In the genomic region with DNA sequence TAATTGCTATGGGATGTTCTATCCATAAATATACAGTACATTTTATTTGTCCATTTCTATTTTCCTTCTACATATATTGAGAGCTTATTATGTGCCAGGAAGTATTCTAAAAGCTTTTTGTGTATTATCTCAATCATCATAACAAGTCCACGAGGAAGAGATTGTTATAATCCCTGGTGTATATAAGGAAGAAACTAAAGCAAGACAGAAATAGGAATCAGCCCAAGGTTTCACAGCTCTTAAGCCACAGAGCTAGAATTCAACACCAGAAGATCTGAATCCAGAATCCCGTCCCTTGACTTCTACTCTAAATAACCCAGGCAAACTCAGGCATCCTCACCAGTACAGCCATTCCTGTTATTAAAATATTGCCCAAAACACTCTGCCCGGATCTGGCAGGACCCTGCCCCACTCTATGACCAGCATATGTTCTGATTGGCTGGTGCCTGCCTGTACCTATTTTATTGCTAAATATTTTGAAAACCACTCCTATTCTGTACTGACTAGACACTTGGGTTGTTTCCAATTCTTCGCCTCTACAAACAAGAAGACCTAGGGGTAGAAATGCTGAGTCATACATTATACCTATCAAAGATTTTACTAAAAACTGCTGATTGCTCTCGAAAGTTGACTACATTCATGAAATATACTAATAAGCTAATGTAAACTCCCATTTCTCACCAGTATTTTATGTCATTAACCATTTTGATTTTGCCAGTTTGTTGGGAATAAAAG, we compare ENCODE assay signal across 22 cellular contexts.
DNase-seq lines count a peak whose midpoint lies in the region; ATAC-seq, FAIRE-seq and TF ChIP-seq lines count a peak whose summit lies in the region.
"Had no signal": no experiment of that assay in that cellular context is flagged by ENCODE, and none has a peak within 500 bp of the region (broad histone marks: within the 10 kb centered on the region; RNA-seq: fewer than 3 reads in every experiment).

No MANE protein-coding gene starts in this region.

- POLR2A ChIA-PET in HCT116 (lab: Charles Lee) = no interaction called here
- POLR2A ChIA-PET in naive thymus-derived CD8-positive, alpha-beta T cell (lab: Charles Lee) = no interaction called here

- FAIRE-seq in keratinocyte (lab: Jason Lieb, UNC) = peak; percentile 13
- FAIRE-seq: D721Med had no signal

- peak; percentile 20; the same call in 1 of the 2 replicates for ATAC-seq in HCT116
- peak; percentile 83 for ATAC-seq in RWPE2 (ENCODE audit: low read depth)
- ATAC-seq in naive thymus-derived CD8-positive, alpha-beta T cell = no peak
- ATAC-seq: activated naive CD4-positive, alpha-beta T cell treated with anti-CD3 and anti-CD28 coated beads, Interleukin-2, amount 50 U/mL, for 72 hours; effector memory CD8-positive, alpha-beta T cell; stimulated activated naive CD8-positive, alpha-beta T cell treated with anti-CD3 and anti-CD28 coated beads, Interleukin-15, amount 100 ng/mL, for 72 hours had no signal

- intact Hi-C loops in HCT116 (cut with micrococcal nuclease) = loop anchor here (5.0 kb wide), 1 partner anchor 299 kb away; a partner anchor contains a TSS

- H3K9me1 ChIP-seq in keratinocyte (ENCODE audit: control insufficient read depth, extremely low read depth, insufficient read depth, low read length) = no peaks in the 10 kb centered on the region

- peaks cover 0 to 14% (median 6%) of the 10 kb centered on the region in 5 donors for H3K27me3 Mint-ChIP-seq in naive thymus-derived CD8-positive, alpha-beta T cell

- H3K27ac ChIP-seq in HCT116 (ENCODE audit: low read depth, low read length) = no peak overlapping the region
- H3K27ac ChIP-seq in RWPE2 (ENCODE audit: poor library complexity, severe bottlenecking) = peak overlapping the region; percentile 11
- H3K27ac ChIP-seq in keratinocyte (ENCODE audit: control insufficient read depth, insufficient read depth, low read length) = no peak overlapping the region
- H3K27ac ChIP-seq: HL-60, vagina had no signal

- dilution Hi-C loops in keratinocyte (cut with MboI; ENCODE audit: extremely low pct_ligation_motif_present, low sequenced_read_pairs) = no loop called here

- TF ChIP-seq RAD21 in HCT116 (IDR thresholded peaks at IDR 0.05; ENCODE audit: low read depth) = no peak

- DNase-seq in A172 (ENCODE audit: low spot score) (peak; percentile 21), HCT116 (ENCODE audit: low read depth, low spot score) (no peak), RWPE2 (ENCODE audit: low spot score) (no peak), keratinocyte (ENCODE audit: low read depth, low spot score) (no peak), epidermal melanocyte (ENCODE audit: insufficient read length, low spot score) (no peak), COLO829 (ENCODE audit: low spot score) (no peak)
- no peak for DNase-seq in naive thymus-derived CD8-positive, alpha-beta T cell
- no peak for DNase-seq in activated CD4-positive, alpha-beta T cell treated with anti-CD3 and anti-CD28 coated beads, Interleukin-2, amount 50 U/mL, for 4 hours
- DNase-seq: activated CD4-positive, CD25-positive, alpha-beta regulatory T cell treated with anti-CD3 and anti-CD28 coated beads, Interleukin-2, amount 50 U/mL, for 72 hours; activated CD8-positive, alpha-beta memory T cell treated with anti-CD3 and anti-CD28 coated beads, Interleukin-2, amount 50 U/mL, for 4 hours; effector memory CD8-positive, alpha-beta T cell; foreskin fibroblast; Karpas-422; NCI-H146; NCI-H774; stimulated activated naive CD8-positive, alpha-beta T cell treated with anti-CD3 and anti-CD28 coated beads, Interleukin-15, amount 100 ng/mL, for 72 hours had no signal

- TF ChIP-seq CTCF in HCT116 (IDR thresholded peaks at IDR 0.05 in 2 of 3, conservative IDR thresholded peaks at IDR 0.05 in 1 of 3; ENCODE audit: borderline replicate concordance in 1 of 3, insufficient read depth in 1 of 3, low read depth in 2 of 3, low read length in 2 of 3) (no peak), RWPE2 (IDR thresholded peaks at IDR 0.05; ENCODE audit: poor library complexity, severe bottlenecking) (no peak), keratinocyte (optimal IDR thresholded peaks at IDR 0.05 in 1 of 3, IDR thresholded peaks at IDR 0.05 in 1 of 3, conservative IDR thresholded peaks at IDR 0.05 in 1 of 3; ENCODE audit: extremely low read depth in 1 of 3, insufficient read depth in 2 of 3, low read length in 3 of 3) (no peak)

- TF ChIP-seq POLR2A in HCT116 (IDR thresholded peaks at IDR 0.05; ENCODE audit: borderline replicate concordance, extremely low read depth, insufficient read depth, insufficient read length) = no peak

- H3K4me1 ChIP-seq in HCT116 (ENCODE audit: control insufficient read depth in 1 of 2, insufficient read depth in 2 of 2, low read length in 2 of 2) = peaks cover 6 to 8% of the 10 kb centered on the region in 2 experiments; a peak in 2 of 4 replicates
- peaks cover 12% of the 10 kb centered on the region for H3K4me1 ChIP-seq in RWPE2 (ENCODE audit: insufficient read depth, poor library complexity, severe bottlenecking)
- peaks cover 14% of the 10 kb centered on the region for H3K4me1 ChIP-seq in keratinocyte (ENCODE audit: control insufficient read depth, extremely low read depth, insufficient read depth, low read length)
- H3K4me1 ChIP-seq: vagina had no signal

- peaks cover 2 to 16% (median 6%) of the 10 kb centered on the region in 9 donors for H3K9me3 Mint-ChIP-seq in naive thymus-derived CD8-positive, alpha-beta T cell
- H3K9me3 Mint-ChIP-seq: activated naive CD4-positive, alpha-beta T cell treated with anti-CD3 and anti-CD28 coated beads, Interleukin-2, amount 50 U/mL, for 72 hours; effector memory CD8-positive, alpha-beta T cell; stimulated activated naive CD8-positive, alpha-beta T cell treated with anti-CD3 and anti-CD28 coated beads, Interleukin-15, amount 100 ng/mL, for 72 hours had no signal

- BruUV-seq in HCT116 (replicated peaks; lab: Mats Ljungman, UMichigan) = no TSS peak

- no peaks in the 10 kb centered on the region for H3K4me1 Mint-ChIP-seq in naive thymus-derived CD8-positive, alpha-beta T cell
- H3K4me1 Mint-ChIP-seq: stimulated activated naive CD8-positive, alpha-beta T cell treated with anti-CD3 and anti-CD28 coated beads, Interleukin-15, amount 100 ng/mL, for 72 hours had no signal

- H3K9me2 ChIP-seq in HCT116 (ENCODE audit: insufficient read depth) = no peaks in the 10 kb centered on the region

- H3K36me3 ChIP-seq in HCT116 (ENCODE audit: control insufficient read depth in 1 of 2, insufficient read depth in 2 of 2, low read length in 2 of 2) (no peaks in the 10 kb centered on the region), RWPE2 (ENCODE audit: low read depth) (no peaks in the 10 kb centered on the region), keratinocyte (ENCODE audit: control insufficient read depth in 2 of 2, extremely low read depth in 1 of 2, insufficient read depth in 2 of 2, low read length in 2 of 2) (no peaks in the 10 kb centered on the region)
- H3K36me3 ChIP-seq: vagina had no signal

- H3K79me2 ChIP-seq in HCT116 (ENCODE audit: insufficient read depth, low read length) (no peaks in the 10 kb centered on the region), keratinocyte (ENCODE audit: control insufficient read depth, insufficient read depth, low read length) (no peaks in the 10 kb centered on the region)

- RAD21 ChIA-PET in HCT116 (lab: Charles Lee; ENCODE audit: low non-redundant PET in 1 of 2, low total read pairs in 2 of 2, uncharacterized antibody in 2 of 2, unreplicated experiment in 2 of 2) = no interaction called here

- H3K9ac ChIP-seq in HCT116 (ENCODE audit: low read length) (no peak overlapping the region), keratinocyte (ENCODE audit: control insufficient read depth, extremely low read depth, insufficient read depth, low read length) (no peak overlapping the region)

- no peaks in the 10 kb centered on the region for H3K27me3 ChIP-seq in HCT116 (ENCODE audit: insufficient read depth, low read length)
- no peaks in the 10 kb centered on the region for H3K27me3 ChIP-seq in RWPE2 (ENCODE audit: insufficient read depth, poor library complexity, severe bottlenecking)
- no peaks in the 10 kb centered on the region for H3K27me3 ChIP-seq in keratinocyte (ENCODE audit: control insufficient read depth, extremely low read depth, insufficient read depth, low read length)
- H3K27me3 ChIP-seq: vagina had no signal

- H4K20me1 ChIP-seq in HCT116 (ENCODE audit: insufficient read depth) (no peaks in the 10 kb centered on the region), keratinocyte (ENCODE audit: control insufficient read depth, extremely low read depth, insufficient read depth, low read length) (no peaks in the 10 kb centered on the region)

- no peaks in the 10 kb centered on the region for H3K36me3 Mint-ChIP-seq in naive thymus-derived CD8-positive, alpha-beta T cell

- CTCF ChIA-PET in HCT116 (lab: Charles Lee) = no interaction called here

- H3K4me3 ChIP-seq in HCT116 (replicated peaks in 1 of 2; ENCODE audit: low read depth in 1 of 2, low read length in 2 of 2) (no peak overlapping the region), RWPE2 (ENCODE audit: severe bottlenecking) (no peak overlapping the region), keratinocyte (ENCODE audit: control insufficient read depth in 2 of 3, extremely low read depth in 1 of 3, insufficient read depth in 2 of 3, low read depth in 1 of 3, low read length in 3 of 3) (no peak overlapping the region)
- H3K4me3 ChIP-seq: vagina had no signal

- H3K4me2 ChIP-seq in HCT116 (ENCODE audit: low read length) (no peak overlapping the region), keratinocyte (ENCODE audit: control insufficient read depth, extremely low read depth, insufficient read depth, low read depth, low read length) (no peak overlapping the region)

- H2AFZ ChIP-seq in HCT116 (ENCODE audit: low read depth, low read length, poor library complexity, severe bottlenecking) (no peak overlapping the region), keratinocyte (ENCODE audit: control insufficient read depth, low read length) (no peak overlapping the region)

- no peak overlapping the region for H3K27ac Mint-ChIP-seq in naive thymus-derived CD8-positive, alpha-beta T cell
- H3K27ac Mint-ChIP-seq: activated naive CD4-positive, alpha-beta T cell treated with anti-CD3 and anti-CD28 coated beads, Interleukin-2, amount 50 U/mL, for 72 hours; progenitor cell of endocrine pancreas; T-helper 2 cell treated with Interferon-gamma antibody and Interleukin-4, amounts not matched to agents 5 μg/mL and 100 μg/mL, for 36 hours had no signal

- no peaks in the 10 kb centered on the region for H3K9me3 ChIP-seq in HCT116 (ENCODE audit: control insufficient read depth in 1 of 2, insufficient read depth in 1 of 2, low read depth in 1 of 2, low read length in 2 of 2)
- no peaks in the 10 kb centered on the region for H3K9me3 ChIP-seq in RWPE2 (ENCODE audit: severe bottlenecking)
- H3K9me3 ChIP-seq in keratinocyte (ENCODE audit: control insufficient read depth, low read depth, low read length) = no peaks in the 10 kb centered on the region
- H3K9me3 ChIP-seq: vagina had no signal

- no peak overlapping the region for H3K4me3 Mint-ChIP-seq in naive thymus-derived CD8-positive, alpha-beta T cell
- H3K4me3 Mint-ChIP-seq: effector memory CD8-positive, alpha-beta T cell; stimulated activated naive CD8-positive, alpha-beta T cell treated with anti-CD3 and anti-CD28 coated beads, Interleukin-15, amount 100 ng/mL, for 72 hours; T-helper 2 cell treated with Interferon-gamma antibody and Interleukin-4, amounts not matched to agents 5 μg/mL and 100 μg/mL, for 36 hours had no signal

TF ChIP-seq in HCT116, 20 proteins besides CTCF, POLR2A, EP300 and RAD21 (continues in another document):
- TF ChIP-seq POLR2AphosphoS5 (IDR thresholded peaks at IDR 0.05; ENCODE audit: low read depth, low read length) (no peak), SP1 (IDR thresholded peaks at IDR 0.05; ENCODE audit: low read depth) (no peak)

Comparison
In these comparisons a context has a peak if more than half of its experiments do, and no peak if none do; other contexts are left out.
1. ATAC-seq: peak in HCT116 (single experiment) and RWPE2 (single experiment); none in naive thymus-derived CD8-positive, alpha-beta T cell (0 of 2).